In genomic region chr13:30844548-30845296, GRCh38 we compare ENCODE assay signal across 19 cellular contexts.
A peak's percentile ranks its signal among the peaks of the same experiment; 100 is the strongest.
DNase-seq lines count a peak whose midpoint lies in the region; ATAC-seq, FAIRE-seq and TF ChIP-seq lines count a peak whose summit lies in the region.
"Had no signal": no experiment of that assay in that cellular context is flagged by ENCODE, and none has a peak within 500 bp of the region (broad histone marks: within the 10 kb centered on the region; RNA-seq: fewer than 3 reads in every experiment).

No MANE protein-coding gene starts in this region.

- WGBS in GM12878 (ENCODE audit: insufficient coverage, insufficient replicate concordance, low lambda C conversion rate, missing lambda C conversion rate) = 86% methylated on average over 6 of the region's 6 CpGs
- 95% methylated on average over 2 of the region's 6 CpGs for WGBS in smooth muscle cell (ENCODE audit: low lambda C conversion rate)

- H3F3A ChIP-seq in smooth muscle cell (ENCODE audit: low read depth) = peaks cover 28% of the 10 kb centered on the region

- no peaks in the 10 kb centered on the region for H3K27me3 Mint-ChIP-seq in activated CD4-positive, alpha-beta T cell treated with anti-CD3 and anti-CD28 coated beads, Interleukin-2, amount 10 ng/mL, durations not matched to agents 24 days and 14 days
- H3K27me3 Mint-ChIP-seq: T-helper 17 cell had no signal

- ATAC-seq in GM12878 = peak; percentile 6; the same call in 1 of the 3 replicates
- ATAC-seq in HG02884 (IDR thresholded peaks at IDR 0.05; ENCODE audit: unreplicated experiment) = no peak
- no peak for ATAC-seq in GM21381 (IDR thresholded peaks at IDR 0.05; ENCODE audit: unreplicated experiment)
- ATAC-seq: T-helper 17 cell, WTC11 had no signal

- no peak for TF ChIP-seq EP300 in GM12878 (IDR thresholded peaks at IDR 0.05; ENCODE audit: borderline replicate concordance in 1 of 2, control insufficient read depth in 1 of 2, low read depth in 2 of 2, low read length in 2 of 2)

- H3K27ac ChIP-seq in GM12878 (ENCODE audit: control insufficient read depth, insufficient read depth) (no peak overlapping the region), smooth muscle cell (ENCODE audit: low read depth) (peak overlapping the region; percentile 95)
- no peak overlapping the region for H3K27ac ChIP-seq in effector memory CD4-positive, alpha-beta T cell (ENCODE audit: insufficient read depth, low read length, poor library complexity, severe bottlenecking)
- H3K27ac ChIP-seq: esophagus squamous epithelium, pancreas had no signal

- TF ChIP-seq RAD21 in GM12878 (IDR thresholded peaks at IDR 0.05; ENCODE audit: insufficient read depth, low read depth, low read length) = no peak

- H3K9me3 ChIP-seq in GM12878 (replicated peaks; ENCODE audit: control insufficient read depth, insufficient read depth, low read length) = no peaks in the 10 kb centered on the region; the same call in 2 of the 3 replicates
- no peaks in the 10 kb centered on the region for H3K9me3 ChIP-seq in smooth muscle cell (replicated peaks; ENCODE audit: low read depth)
- no peaks in the 10 kb centered on the region for H3K9me3 ChIP-seq in effector memory CD4-positive, alpha-beta T cell (ENCODE audit: control insufficient read depth, low read length)
- H3K9me3 ChIP-seq: esophagus squamous epithelium, pancreas, stomach had no signal

- H3K36me3 ChIP-seq in GM12878 (ENCODE audit: control insufficient read depth in 2 of 2, insufficient read depth in 2 of 2, low read length in 1 of 2) = no peaks in the 10 kb centered on the region
- H3K36me3 ChIP-seq in smooth muscle cell (ENCODE audit: low read depth) = no peaks in the 10 kb centered on the region
- H3K36me3 ChIP-seq in effector memory CD4-positive, alpha-beta T cell (ENCODE audit: control insufficient read depth, insufficient read depth, low read length) = no peaks in the 10 kb centered on the region
- H3K36me3 ChIP-seq: esophagus squamous epithelium, pancreas, stomach had no signal

- no peaks in the 10 kb centered on the region for H3K9me3 Mint-ChIP-seq in activated CD4-positive, alpha-beta T cell treated with anti-CD3 and anti-CD28 coated beads, Interleukin-2, amount 10 ng/mL, durations not matched to agents 24 days and 14 days

- peak overlapping the region; percentile 3 for H3K27ac Mint-ChIP-seq in activated CD4-positive, alpha-beta T cell treated with anti-CD3 and anti-CD28 coated beads, Interleukin-2, amount 10 ng/mL, durations not matched to agents 24 days and 14 days
- H3K27ac Mint-ChIP-seq: T-helper 17 cell, WTC11 had no signal

- in situ Hi-C loops in GM12878 (cut with MboI) = no loop called here

- no TSS peak for BruUV-seq in GM12878 (replicated peaks; lab: Mats Ljungman, UMichigan)

- RAD21 ChIA-PET in GM12878 (lab: Charles Lee; ENCODE audit: unreplicated experiment) = no interaction called here

- POLR2A ChIA-PET in GM12878 (lab: Charles Lee) = no interaction called here

- H3K27me3 ChIP-seq in GM12878 (replicated peaks in 1 of 2; ENCODE audit: control insufficient read depth in 2 of 2, insufficient read depth in 2 of 2, low read length in 1 of 2) = no peaks in the 10 kb centered on the region
- no peaks in the 10 kb centered on the region for H3K27me3 ChIP-seq in smooth muscle cell (ENCODE audit: low read depth)
- H3K27me3 ChIP-seq in effector memory CD4-positive, alpha-beta T cell (replicated peaks; ENCODE audit: control insufficient read depth, insufficient read depth, low read length, poor library complexity, severe bottlenecking) = no peaks in the 10 kb centered on the region
- H3K27me3 ChIP-seq: esophagus squamous epithelium, pancreas, stomach had no signal

- H3K4me1 ChIP-seq in GM12878 (ENCODE audit: control insufficient read depth, insufficient read depth, low read length) (peaks cover 10% of the 10 kb centered on the region), smooth muscle cell (ENCODE audit: low read depth) (peaks cover 7% of the 10 kb centered on the region)
- H3K4me1 ChIP-seq in effector memory CD4-positive, alpha-beta T cell (ENCODE audit: control insufficient read depth, insufficient read depth, low read length, poor library complexity, severe bottlenecking) = peaks cover 7% of the 10 kb centered on the region
- H3K4me1 ChIP-seq: pancreas, stomach had no signal

- no peak for TF ChIP-seq POLR2A in GM12878 (IDR thresholded peaks at IDR 0.05; ENCODE audit: low read depth, low read length)

- H2AFZ ChIP-seq in GM12878 (ENCODE audit: control insufficient read depth, low read depth, low read length) = no peak overlapping the region
- H2AFZ ChIP-seq in smooth muscle cell (ENCODE audit: low read depth) = no peak overlapping the region

- intact Hi-C loops in activated CD4-positive, alpha-beta T cell treated with anti-CD3 and anti-CD28 coated beads, Interleukin-2, amount 10 ng/mL, durations not matched to agents 24 days and 14 days (cut with micrococcal nuclease) = loop anchor here (5.0 kb wide), 1 partner anchor 102 kb away; no protein-coding TSS in a partner anchor
- intact Hi-C loops in GM12878 (cut with micrococcal nuclease; ENCODE audit: unreplicated experiment) = no loop called here

- H3K4me2 ChIP-seq in GM12878 (ENCODE audit: control insufficient read depth, insufficient read depth) (no peak overlapping the region), smooth muscle cell (no peak overlapping the region)

- H3K4me3 ChIP-seq in GM12878 (no peak overlapping the region), smooth muscle cell (no peak overlapping the region)
- no peak overlapping the region for H3K4me3 ChIP-seq in effector memory CD4-positive, alpha-beta T cell (ENCODE audit: insufficient read depth, low read depth, low read length, poor library complexity, severe bottlenecking)
- H3K4me3 ChIP-seq: esophagus squamous epithelium, lung, pancreas, stomach had no signal

- no peaks in the 10 kb centered on the region for H3K79me2 ChIP-seq in GM12878 (ENCODE audit: control insufficient read depth, insufficient read depth, low read length)
- H3K79me2 ChIP-seq in smooth muscle cell (ENCODE audit: low read depth) = no peaks in the 10 kb centered on the region

- H3K4me1 Mint-ChIP-seq in activated CD4-positive, alpha-beta T cell treated with anti-CD3 and anti-CD28 coated beads, Interleukin-2, amount 10 ng/mL, durations not matched to agents 24 days and 14 days = peaks cover 9% of the 10 kb centered on the region
- H3K4me1 Mint-ChIP-seq: WTC11 had no signal

- H3K9ac ChIP-seq in GM12878 (ENCODE audit: control insufficient read depth, insufficient read depth, low read length) (no peak overlapping the region), smooth muscle cell (ENCODE audit: low read depth) (no peak overlapping the region)

- no peak for DNase-seq in activated CD4-positive, alpha-beta T cell treated with anti-CD3 and anti-CD28 coated beads, Interleukin-2, amount 10 ng/mL, durations not matched to agents 24 days and 14 days
- DNase-seq in activated CD4-positive, alpha-beta T cell treated with anti-CD3 and anti-CD28 coated beads, Interleukin-2, amount 50 U/mL, for 48 hours = no peak
- DNase-seq in HT-29 (ENCODE audit: low spot score) (peak; percentile 52), GM12878 (ENCODE audit: low read depth, low spot score) (no peak), smooth muscle cell (lab: John Stamatoyannopoulos, UW; ENCODE audit: unreplicated experiment) (no peak)
- DNase-seq in effector memory CD4-positive, alpha-beta T cell = no peak
- DNase-seq: central memory CD4-positive, alpha-beta T cell; esophagus squamous epithelium; GDM1; naive B cell; NCI-H1694; pancreas; SHP77; stomach; T-helper 17 cell had no signal

- no peak overlapping the region for H3K4me3 Mint-ChIP-seq in activated CD4-positive, alpha-beta T cell treated with anti-CD3 and anti-CD28 coated beads, Interleukin-2, amount 10 ng/mL, durations not matched to agents 24 days and 14 days
- H3K4me3 Mint-ChIP-seq: naive B cell, WTC11 had no signal

- H3K36me3 Mint-ChIP-seq in activated CD4-positive, alpha-beta T cell treated with anti-CD3 and anti-CD28 coated beads, Interleukin-2, amount 10 ng/mL, durations not matched to agents 24 days and 14 days (ENCODE audit: low read depth) = no peaks in the 10 kb centered on the region
- H3K36me3 Mint-ChIP-seq: naive B cell, WTC11 had no signal

- SMC1A ChIA-PET in GM12878 (lab: Charles Lee; ENCODE audit: uncharacterized antibody, unreplicated experiment) = no interaction called here

- no peak for FAIRE-seq in GM12878 (lab: Jason Lieb, UNC)
- FAIRE-seq: pancreas had no signal

- H4K20me1 ChIP-seq in GM12878 (ENCODE audit: control insufficient read depth, insufficient read depth) (no peaks in the 10 kb centered on the region), smooth muscle cell (ENCODE audit: low read depth) (no peaks in the 10 kb centered on the region)

- TF ChIP-seq CTCF in GM12878 (IDR thresholded peaks at IDR 0.05 in 2 of 3, conservative IDR thresholded peaks at IDR 0.05 in 1 of 3; ENCODE audit: control insufficient read depth in 2 of 3, extremely low read depth in 1 of 3, insufficient read depth in 1 of 3, low read depth in 3 of 3, low read length in 3 of 3) = no peak
- no peak for TF ChIP-seq CTCF in smooth muscle cell (IDR thresholded peaks at IDR 0.05; ENCODE audit: borderline replicate concordance, insufficient read depth, poor library complexity, severe bottlenecking)

- CTCF ChIA-PET in GM12878 (lab: Yijun Ruan, JAX) = no interaction called here

TF ChIP-seq in GM12878, 131 proteins besides CTCF, POLR2A, EP300 and RAD21 (continues in another document):
- TF ChIP-seq JUNB (IDR thresholded peaks at IDR 0.05) = no peak
- no peak for TF ChIP-seq MYC (IDR thresholded peaks at IDR 0.05; ENCODE audit: insufficient read depth, insufficient read length, insufficient replicate concordance, low read length, severe bottlenecking)
- no peak for TF ChIP-seq ZNF622 (IDR thresholded peaks at IDR 0.05)
- no peak for TF ChIP-seq BCL11A (IDR thresholded peaks at IDR 0.05; ENCODE audit: low read depth, low read length)
